In the genomic region with DNA sequence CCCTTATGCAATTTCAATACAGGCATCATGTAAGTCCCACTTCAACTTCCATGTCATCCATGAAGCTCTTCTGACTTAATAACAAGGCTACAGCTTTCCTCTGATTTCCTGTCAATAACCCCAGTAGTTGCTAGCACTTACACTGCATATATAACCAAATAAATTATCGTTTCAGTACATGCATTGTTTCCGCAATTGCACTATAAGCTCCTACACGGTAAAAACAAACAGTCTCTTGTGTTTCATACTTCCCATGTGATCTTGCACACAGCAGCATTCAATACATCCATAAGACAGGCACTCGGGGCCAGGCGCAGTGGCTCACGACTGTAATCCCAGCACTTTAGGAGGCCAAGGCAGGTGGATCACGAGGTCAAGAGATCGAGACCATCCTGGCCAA, we compare ENCODE assay signal across 1 cellular context.
TF ChIP-seq lines count a peak whose summit lies in the region.

No MANE protein-coding gene starts in this region.

TF ChIP-seq in H1, 55 proteins besides CTCF, POLR2A, EP300 and RAD21:
- TF ChIP-seq CREB1 (IDR thresholded peaks at IDR 0.05) (no peak), BCL11A (IDR thresholded peaks at IDR 0.05; ENCODE audit: low read depth in 2 of 2, low read length in 2 of 2) (no peak), EGR1 (IDR thresholded peaks at IDR 0.05; ENCODE audit: borderline replicate concordance, low read depth, low read length) (no peak), JUN (IDR thresholded peaks at IDR 0.05; ENCODE audit: low read depth, low read length) (no peak), EZH2 (IDR thresholded peaks at IDR 0.05; ENCODE audit: low read depth, low read length, severe bottlenecking) (no peak), KDM5A (IDR thresholded peaks at IDR 0.05; ENCODE audit: low read length) (no peak), SUZ12 (IDR thresholded peaks at IDR 0.05; ENCODE audit: low read length) (no peak), GABPA (IDR thresholded peaks at IDR 0.05; ENCODE audit: borderline replicate concordance, insufficient read depth, low read length) (no peak), SRF (IDR thresholded peaks at IDR 0.05; ENCODE audit: low read depth, low read length) (no peak), CTBP2 (IDR thresholded peaks at IDR 0.05; ENCODE audit: borderline replicate concordance, insufficient read depth, insufficient read length, low read length) (no peak), TAF1 (IDR thresholded peaks at IDR 0.05; ENCODE audit: low read depth, low read length) (no peak), MAFK (IDR thresholded peaks at IDR 0.05; ENCODE audit: low read depth, low read length) (no peak), BRCA1 (IDR thresholded peaks at IDR 0.05; ENCODE audit: low read depth, low read length) (no peak)
TF ChIP-seq in H1: peak in this region for 0.
